ENCODE assay signal across 7 cellular contexts in the genomic region with DNA sequence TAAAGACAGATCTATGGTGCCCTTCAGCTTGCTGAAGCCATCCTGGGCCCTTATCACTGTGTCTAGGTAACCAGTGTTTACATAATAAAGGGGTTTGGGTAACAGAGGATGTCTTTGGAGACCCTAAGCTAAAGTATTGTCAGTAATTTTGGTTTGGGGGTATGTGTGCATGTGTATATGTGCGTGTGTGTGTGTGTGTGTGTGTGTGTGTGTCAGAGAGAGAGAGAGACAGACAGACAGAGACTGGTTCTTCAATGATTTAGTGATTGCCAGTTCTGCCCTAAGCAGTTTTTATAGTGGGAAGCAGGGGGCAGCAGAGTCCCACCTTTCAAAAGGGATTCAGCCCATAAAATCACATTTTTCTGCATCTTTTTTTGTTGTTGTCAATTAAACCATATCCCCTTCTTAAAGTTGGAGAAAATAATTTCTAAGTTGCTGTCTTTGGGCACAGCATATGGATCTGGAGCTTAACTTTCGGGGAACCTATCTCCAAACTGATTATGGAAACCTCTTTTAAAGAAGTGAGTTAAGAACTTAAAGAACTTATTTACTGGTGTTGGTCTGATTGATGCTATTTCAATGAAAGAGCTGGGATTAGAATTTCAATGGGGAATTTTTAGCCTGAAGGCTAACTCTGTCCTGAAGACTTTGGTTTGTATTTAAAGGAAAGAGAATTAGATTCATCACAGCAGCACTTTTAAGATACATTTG. TPM values are rescaled to one million over a fixed set of nuclear protein-coding genes. Genes with fewer than 3 reads are reported as not detected.
DNase-seq lines count a peak whose midpoint lies in the region; TF ChIP-seq lines count a peak whose summit lies in the region.

No MANE protein-coding gene starts in this region.

- intact Hi-C loops in sigmoid colon (cut with DNase I): no loop called here

- H3K4me1 ChIP-seq in SJCRH30 (no peaks in the 10 kb centered on the region), sigmoid colon (no peaks in the 10 kb centered on the region)

- H3K27me3 ChIP-seq in SJCRH30 (no peaks in the 10 kb centered on the region), sigmoid colon (no peaks in the 10 kb centered on the region)

- TF ChIP-seq POLR2A in sigmoid colon (IDR thresholded peaks at IDR 0.05): no peak

- DNase-seq in DMS53 (lab: John Stamatoyannopoulos, UW) (peak; percentile 72), HFF-Myc (ENCODE audit: extremely low read depth, low read depth) (no peak), SJCRH30 (peak; percentile 9 to 54), fibroblast of mammary gland (ENCODE audit: low read depth) (peak; percentile 16), sigmoid colon (no peak), NCI-H2107 (lab: John Stamatoyannopoulos, UW) (no peak)
- DNase-seq in stimulated activated CD4-positive, alpha-beta T cell treated with anti-CD3 and anti-CD28 coated beads, Interleukin-2, amount 100 ng/mL, for 48 hours: peak; percentile 2

- TF ChIP-seq CTCF in HFF-Myc (IDR thresholded peaks at IDR 0.05; ENCODE audit: low read depth, low read length, missing control alignments) (peak; percentile 67), fibroblast of mammary gland (conservative IDR thresholded peaks at IDR 0.05; ENCODE audit: control insufficient read depth, insufficient read depth, low read depth, low read length) (peak; percentile 64), sigmoid colon (IDR thresholded peaks at IDR 0.05) (no peak)

- TF ChIP-seq EP300 in sigmoid colon (IDR thresholded peaks at IDR 0.05): no peak

- WGBS in sigmoid colon, 2 donors: 46 to 65% methylated on average over 2 of the region's 2 CpGs

- H3K9me3 ChIP-seq in SJCRH30 (replicated peaks): no peaks in the 10 kb centered on the region
- H3K9me3 ChIP-seq in sigmoid colon: no peaks in the 10 kb centered on the region

- no peak overlapping the region for H3K4me3 ChIP-seq in HFF-Myc (replicated peaks; ENCODE audit: low read depth, low read length)
- no peak overlapping the region for H3K4me3 ChIP-seq in SJCRH30
- no peak overlapping the region for H3K4me3 ChIP-seq in fibroblast of mammary gland (ENCODE audit: control insufficient read depth, low read depth, low read length)
- no peak overlapping the region for H3K4me3 ChIP-seq in sigmoid colon

- H3K36me3 ChIP-seq in SJCRH30 (no peaks in the 10 kb centered on the region), sigmoid colon (no peaks in the 10 kb centered on the region)

- H3K27ac ChIP-seq in SJCRH30 (no peak overlapping the region), sigmoid colon (no peak overlapping the region)

RNA-seq across cellular contexts. Expression of gene ZNF326, which starts 51.1 kb away (rescaled TPM):
- 20.6 and 25.8 TPM in 2 replicates for total RNA-seq in SJCRH30 (2014; rRNA removed; shearing (Covaris generic))
- total RNA-seq in sigmoid colon: 10 to 100 TPM; 16.0 to 24.4 (median 18.1) TPM
- 10 to 100 TPM; 15.3 to 21.0 (median 15.6) TPM for polyA plus RNA-seq in sigmoid colon

Comparison
In these comparisons a context has a peak if more than half of its experiments do, and no peak if none do; other contexts are left out.
1. DNase-seq: peak in DMS53 (single experiment), SJCRH30 (2 of 2), fibroblast of mammary gland (single experiment) and stimulated activated CD4-positive, alpha-beta T cell treated with anti-CD3 and anti-CD28 coated beads, Interleukin-2, amount 100 ng/mL, for 48 hours (2 of 2); none in HFF-Myc (single experiment), sigmoid colon (single experiment) and NCI-H2107 (single experiment).
2. CTCF ChIP-seq: peak in HFF-Myc (single experiment) and fibroblast of mammary gland (single experiment); none in sigmoid colon (0 of 4).